In genomic region chr18:48342125-48342524, GRCh38 we compare ENCODE assay signal across 14 cellular contexts.
A peak's percentile ranks its signal among the peaks of the same experiment; 100 is the strongest.
DNase-seq lines count a peak whose midpoint lies in the region; ATAC-seq and TF ChIP-seq lines count a peak whose summit lies in the region.
"Had no signal": no experiment of that assay in that cellular context is flagged by ENCODE, and none has a peak within 500 bp of the region (broad histone marks: within the 10 kb centered on the region; RNA-seq: fewer than 3 reads in every experiment).

No MANE protein-coding gene starts in this region.

- WGBS in aorta, 2 donors, result 1 to 7% methylated on average over 6 of the region's 6 CpGs

- H3K36me3 ChIP-seq in breast epithelium (no peaks in the 10 kb centered on the region), lower lobe of right lung (no peaks in the 10 kb centered on the region), aorta (ENCODE audit: control insufficient read depth in 1 of 2, insufficient read depth in 2 of 2, low read length in 1 of 2) (no peaks in the 10 kb centered on the region)
- H3K36me3 ChIP-seq: MG63 had no signal

- H3K4me1 ChIP-seq in breast epithelium (peaks cover 4 to 7% of the 10 kb centered on the region in 2 donors), lower lobe of right lung (no peaks in the 10 kb centered on the region), aorta (ENCODE audit: control insufficient read depth in 1 of 2, insufficient read depth in 2 of 2, low read length in 2 of 2) (peaks cover 0 to 2% of the 10 kb centered on the region in 2 donors)

- no peaks in the 10 kb centered on the region for H3K9me3 ChIP-seq in breast epithelium
- H3K9me3 ChIP-seq in lower lobe of right lung, result no peaks in the 10 kb centered on the region
- no peaks in the 10 kb centered on the region for H3K9me3 ChIP-seq in aorta (ENCODE audit: control insufficient read depth, low read length)
- H3K9me3 ChIP-seq: MG63 had no signal

- H3K27me3 ChIP-seq in breast epithelium, result no peaks in the 10 kb centered on the region
- no peaks in the 10 kb centered on the region for H3K27me3 ChIP-seq in lower lobe of right lung (ENCODE audit: low read depth)
- H3K27me3 ChIP-seq in aorta (ENCODE audit: control insufficient read depth in 1 of 2, insufficient read depth in 2 of 2, low read length in 1 of 2), result no peaks in the 10 kb centered on the region
- H3K27me3 ChIP-seq: MG63 had no signal

- POLR2A ChIA-PET in MCF 10A (lab: Yijun Ruan, JAX), result interaction anchor here (0.6 kb wide), 1 partner anchor 50 kb away, joined by 3 read pairs; no protein-coding TSS in a partner anchor

- H3K27ac ChIP-seq in breast epithelium (peak overlapping the region; percentile 73 to 76), lower lobe of right lung (peak overlapping the region; percentile 18), aorta (ENCODE audit: low read depth in 1 of 2, low read length in 2 of 2) (peak overlapping the region; percentile 72 to 81)

- peak in 1 of 2 donors; percentile 5 for ATAC-seq in lower lobe of right lung
- ATAC-seq in aorta (ENCODE audit: low FRiP score), result peak; percentile 42
- ATAC-seq in HG02981 (IDR thresholded peaks at IDR 0.05; ENCODE audit: unreplicated experiment), result no peak
- no peak for ATAC-seq in HG02798 (IDR thresholded peaks at IDR 0.05; ENCODE audit: poor library complexity, unreplicated experiment)
- ATAC-seq: activated CD4-positive, CD25-positive, alpha-beta regulatory T cell treated with anti-CD3 and anti-CD28 coated beads, Interleukin-2, amount 50 U/mL, for 24 hours; GM23338 had no signal

- H3K27ac Mint-ChIP-seq in MCF 10A (ENCODE audit: low read depth, unreplicated experiment), result no peak overlapping the region
- H3K27ac Mint-ChIP-seq: activated T-cell treated with anti-CD3 and anti-CD28 coated beads, Interleukin-2, amount 50 U/mL, for 24 hours; GM23338 had no signal

- no peaks in the 10 kb centered on the region for H3K27me3 Mint-ChIP-seq in MCF 10A (ENCODE audit: insufficient read depth, unreplicated experiment)
- H3K27me3 Mint-ChIP-seq: activated T-cell treated with anti-CD3 and anti-CD28 coated beads, Interleukin-2, amount 50 U/mL, for 24 hours had no signal

- intact Hi-C loops in breast epithelium (cut with DNase I; ENCODE audit: low total_unique reads) (no loop called here), MCF 10A (cut with micrococcal nuclease) (no loop called here), lower lobe of right lung (cut with DNase I) (no loop called here), aorta (cut with DNase I) (loop anchor here in 1 of 2 donors (5.0 to 10.0 kb wide), 3 partner anchors 65 to 307 kb away; partner anchors contain the start of gene ZBTB7C)

- no peak for DNase-seq in breast epithelium (ENCODE audit: low spot score in 2 of 2)
- DNase-seq in MCF 10A (ENCODE audit: unreplicated experiment), result no peak
- DNase-seq in anterior cingulate cortex (lab: John Stamatoyannopoulos, UW), result peak in 51 of 58 donors; percentile 16 to 87 (median 54)
- no peak for DNase-seq in lower lobe of right lung
- DNase-seq in aorta, result peak in 1 of 2 donors; percentile 79
- DNase-seq in MV-4-11 (lab: John Stamatoyannopoulos, UW), result no peak
- DNase-seq: activated T-cell treated with anti-CD3 and anti-CD28 coated beads, Interleukin-2, amount 50 U/mL, for 24 hours; DND-41; MG63; SW 1271 had no signal

- TF ChIP-seq POLR2A in breast epithelium (IDR thresholded peaks at IDR 0.05), result no peak

- no peaks in the 10 kb centered on the region for H3K9me3 Mint-ChIP-seq in MCF 10A (ENCODE audit: unreplicated experiment)
- H3K9me3 Mint-ChIP-seq: activated T-cell treated with anti-CD3 and anti-CD28 coated beads, Interleukin-2, amount 50 U/mL, for 24 hours; GM23338 had no signal

- CTCF ChIA-PET in MCF 10A (lab: Yijun Ruan, JAX), result interaction anchor here (0.6 to 1.0 kb wide), 2 partner anchors 12 to 318 kb away, joined by 3 read pairs; no protein-coding TSS in a partner anchor

- peaks cover 10% of the 10 kb centered on the region for H3K4me1 Mint-ChIP-seq in MCF 10A (ENCODE audit: insufficient read depth, unreplicated experiment)

- BruUV-seq in MCF 10A (replicated peaks; lab: Mats Ljungman, UMichigan), result no TSS peak

- TF ChIP-seq CTCF in breast epithelium (IDR thresholded peaks at IDR 0.05), result no peak
- no peak for TF ChIP-seq CTCF in MCF 10A (IDR thresholded peaks at IDR 0.05; ENCODE audit: unreplicated experiment)
- TF ChIP-seq CTCF in lower lobe of right lung (IDR thresholded peaks at IDR 0.05), result no peak

- no peaks in the 10 kb centered on the region for H3K36me3 Mint-ChIP-seq in MCF 10A (ENCODE audit: insufficient read depth, unreplicated experiment)

- H3K4me3 ChIP-seq in breast epithelium, result no peak overlapping the region
- H3K4me3 ChIP-seq in lower lobe of right lung, result no peak overlapping the region
- no peak overlapping the region for H3K4me3 ChIP-seq in aorta (ENCODE audit: low read length in 2 of 2)
- H3K4me3 ChIP-seq: GM23338, MG63 had no signal

- no peak overlapping the region for H3K4me3 Mint-ChIP-seq in MCF 10A (ENCODE audit: unreplicated experiment)
- H3K4me3 Mint-ChIP-seq: activated T-cell treated with anti-CD3 and anti-CD28 coated beads, Interleukin-2, amount 50 U/mL, for 24 hours; GM23338 had no signal

Comparison
In these comparisons a context has a peak if more than half of its experiments do, and no peak if none do; other contexts are left out.
1. DNase-seq: peak in anterior cingulate cortex (51 of 58); none in breast epithelium (0 of 2), MCF 10A (single experiment), lower lobe of right lung (single experiment) and MV-4-11 (single experiment).
2. H3K27ac ChIP-seq: peak in every context shown above with its lines; median percentile 76 in aorta; 74 in breast epithelium; 18 in lower lobe of right lung.